ENCODE assay signal across 21 cellular contexts in genomic region chrX:137549846-137550534, GRCh38. TPM values are rescaled to one million over a fixed set of nuclear protein-coding genes. Genes with fewer than 3 reads are reported as not detected.
DNase-seq lines count a peak whose midpoint lies in the region; ATAC-seq and TF ChIP-seq lines count a peak whose summit lies in the region.
"Had no signal": no experiment of that assay in that cellular context is flagged by ENCODE, and none has a peak within 500 bp of the region (broad histone marks: within the 10 kb centered on the region; RNA-seq: fewer than 3 reads in every experiment).

No MANE protein-coding gene starts in this region.

- H3K9me3 ChIP-seq in right cardiac atrium (ENCODE audit: control insufficient read depth, low read length) (no peaks in the 10 kb centered on the region), thoracic aorta (no peaks in the 10 kb centered on the region), spleen (no peaks in the 10 kb centered on the region)
- H3K9me3 ChIP-seq in naive thymus-derived CD4-positive, alpha-beta T cell (ENCODE audit: control insufficient read depth in 2 of 3, low read length in 3 of 3), result no peaks in the 10 kb centered on the region
- H3K9me3 ChIP-seq: esophagus squamous epithelium, lower lobe of right lung, neutrophil, uterus had no signal

- WGBS in right cardiac atrium, result 3% methylated on average over 48 of the region's 48 CpGs
- WGBS in spleen, 5 donors, result 3 to 41% (median 25%) methylated on average over 26 to 48 of the region's 48 CpGs

- H3K4me1 ChIP-seq in right cardiac atrium (ENCODE audit: control insufficient read depth, insufficient read depth, low read length) (no peaks in the 10 kb centered on the region), thoracic aorta (ENCODE audit: control insufficient read depth in 1 of 2, low read depth in 2 of 2) (no peaks in the 10 kb centered on the region), spleen (peaks cover 0 to 8% (median 2%) of the 10 kb centered on the region in 6 donors)
- H3K4me1 ChIP-seq in naive thymus-derived CD4-positive, alpha-beta T cell (ENCODE audit: control insufficient read depth in 2 of 2, insufficient read depth in 2 of 2, low read length in 2 of 2), result no peaks in the 10 kb centered on the region
- H3K4me1 ChIP-seq: lower lobe of right lung, uterus had no signal

- H3K27ac Mint-ChIP-seq in naive thymus-derived CD4-positive, alpha-beta T cell, result peak overlapping the region in 1 of 9 donors; percentile 46
- H3K27ac Mint-ChIP-seq: activated B cell treated with CpG ODN at 0.5 μM for 24 hours; activated naive CD8-positive, alpha-beta T cell treated with anti-CD3 and anti-CD28 coated beads, Interleukin-2, amount 50 U/mL, for 24 hours had no signal

- H3K4me3 Mint-ChIP-seq in naive thymus-derived CD4-positive, alpha-beta T cell, result peak overlapping the region in 8 of 10 donors; percentile 10 to 75 (median 60)
- H3K4me3 Mint-ChIP-seq: activated B cell treated with CpG ODN at 0.5 μM for 24 hours; activated naive CD8-positive, alpha-beta T cell treated with anti-CD3 and anti-CD28 coated beads, Interleukin-2, amount 50 U/mL, for 24 hours had no signal

- TF ChIP-seq CTCF in coronary artery (IDR thresholded peaks at IDR 0.05) (no peak), thoracic aorta (IDR thresholded peaks at IDR 0.05) (no peak), spleen (IDR thresholded peaks at IDR 0.05 in 8 of 11, conservative IDR thresholded peaks at IDR 0.05 in 3 of 11) (no peak)

- no peak for ATAC-seq in right cardiac atrium
- no peak for ATAC-seq in naive thymus-derived CD4-positive, alpha-beta T cell
- ATAC-seq in thoracic aorta (ENCODE audit: insufficient number of reproducible peaks, low FRiP score, low read depth), result no peak
- no peak for ATAC-seq in HG03039 (IDR thresholded peaks at IDR 0.05; ENCODE audit: unreplicated experiment)
- ATAC-seq: activated naive CD8-positive, alpha-beta T cell treated with anti-CD3 and anti-CD28 coated beads, Interleukin-2, amount 50 U/mL, for 24 hours; lower lobe of right lung had no signal

- peaks cover 0 to 17% (median 14%) of the 10 kb centered on the region in 7 donors for H3K4me1 Mint-ChIP-seq in naive thymus-derived CD4-positive, alpha-beta T cell
- H3K4me1 Mint-ChIP-seq: activated B cell treated with CpG ODN at 0.5 μM for 24 hours had no signal

- CTCF ChIA-PET in naive thymus-derived CD4-positive, alpha-beta T cell (lab: Charles Lee), result no interaction called here

- H3K27me3 Mint-ChIP-seq in naive thymus-derived CD4-positive, alpha-beta T cell, result peaks cover 24 to 53% (median 47%) of the 10 kb centered on the region in 5 donors

- no peaks in the 10 kb centered on the region for H3K36me3 Mint-ChIP-seq in naive thymus-derived CD4-positive, alpha-beta T cell

- H3K27ac ChIP-seq in right cardiac atrium (ENCODE audit: low read length), result no peak overlapping the region
- H3K27ac ChIP-seq in coronary artery, result no peak overlapping the region
- H3K27ac ChIP-seq in naive thymus-derived CD4-positive, alpha-beta T cell (ENCODE audit: low read depth, low read length), result no peak overlapping the region
- no peak overlapping the region for H3K27ac ChIP-seq in thoracic aorta
- no peak overlapping the region for H3K27ac ChIP-seq in spleen
- H3K27ac ChIP-seq: esophagus squamous epithelium, lower lobe of right lung, neutrophil, skin epidermis, uterus had no signal

- DNase-seq in right cardiac atrium, result no peak
- DNase-seq in cardiac septum (ENCODE audit: low spot score), result no peak
- no peak for DNase-seq in coronary artery (ENCODE audit: low spot score)
- DNase-seq in naive thymus-derived CD4-positive, alpha-beta T cell, result no peak
- no peak for DNase-seq in thoracic aorta (ENCODE audit: low spot score)
- no peak for DNase-seq in spleen
- DNase-seq in GOT3 (lab: John Stamatoyannopoulos, UW), result no peak
- DNase-seq: activated B cell treated with CpG ODN at 0.5 μM for 24 hours; activated CD8-positive, alpha-beta memory T cell treated with anti-CD3 and anti-CD28 coated beads, Interleukin-2, amount 50 U/mL, for 4 hours; activated naive CD8-positive, alpha-beta T cell treated with anti-CD3 and anti-CD28 coated beads, Interleukin-2, amount 50 U/mL, for 24 hours; esophagus squamous epithelium; lower lobe of right lung; NCI-H1930; stimulated activated naive CD4-positive, alpha-beta T cell; uterus had no signal

- H3K36me3 ChIP-seq in naive thymus-derived CD4-positive, alpha-beta T cell (ENCODE audit: control insufficient read depth in 2 of 3, insufficient read depth in 3 of 3, low read length in 3 of 3), result no peaks in the 10 kb centered on the region
- no peaks in the 10 kb centered on the region for H3K36me3 ChIP-seq in thoracic aorta
- H3K36me3 ChIP-seq in spleen, result no peaks in the 10 kb centered on the region
- H3K36me3 ChIP-seq: esophagus squamous epithelium, lower lobe of right lung, neutrophil, uterus had no signal

- no peak for TF ChIP-seq POLR2A in spleen (IDR thresholded peaks at IDR 0.05)

- peaks cover 0 to 2% (median 0%) of the 10 kb centered on the region in 11 donors for H3K9me3 Mint-ChIP-seq in naive thymus-derived CD4-positive, alpha-beta T cell
- H3K9me3 Mint-ChIP-seq: activated B cell treated with CpG ODN at 0.5 μM for 24 hours; activated naive CD8-positive, alpha-beta T cell treated with anti-CD3 and anti-CD28 coated beads, Interleukin-2, amount 50 U/mL, for 24 hours had no signal

- intact Hi-C loops in right cardiac atrium (cut with DNase I), result no loop called here
- intact Hi-C loops in cardiac septum (cut with DNase I), result no loop called here
- intact Hi-C loops in naive thymus-derived CD4-positive, alpha-beta T cell (cut with micrococcal nuclease), result loop anchor here in 1 of 2 donors (2.0 kb wide), 1 partner anchor 13 kb away; no protein-coding TSS in a partner anchor
- intact Hi-C loops in spleen (cut with DNase I; ENCODE audit: low total_unique reads), result no loop called here

- H3K27me3 ChIP-seq in right cardiac atrium (ENCODE audit: control insufficient read depth, insufficient read depth), result no peaks in the 10 kb centered on the region
- H3K27me3 ChIP-seq in naive thymus-derived CD4-positive, alpha-beta T cell (ENCODE audit: control insufficient read depth in 2 of 2, insufficient read depth in 2 of 2, low read length in 2 of 2), result no peaks in the 10 kb centered on the region
- H3K27me3 ChIP-seq in thoracic aorta (replicated peaks; ENCODE audit: insufficient read depth), result no peaks in the 10 kb centered on the region
- H3K27me3 ChIP-seq in spleen (replicated peaks in 1 of 7), result peaks cover 4 to 85% (median 54%) of the 10 kb centered on the region in 7 donors

- H3K4me3 ChIP-seq in right cardiac atrium (ENCODE audit: low read length), result peak overlapping the region; percentile 22
- peak overlapping the region; percentile 47 for H3K4me3 ChIP-seq in coronary artery
- no peak overlapping the region for H3K4me3 ChIP-seq in naive thymus-derived CD4-positive, alpha-beta T cell (ENCODE audit: low read length)
- peak overlapping the region; percentile 54 for H3K4me3 ChIP-seq in thoracic aorta
- H3K4me3 ChIP-seq in spleen, result peak overlapping the region in 1 of 8 donors; percentile 13
- H3K4me3 ChIP-seq: lower lobe of right lung, skin epidermis, uterus had no signal

- POLR2A ChIA-PET in naive thymus-derived CD4-positive, alpha-beta T cell (lab: Charles Lee), result no interaction called here

RNA-seq across cellular contexts. Expression of gene ZIC3, which starts 15.9 kb away (rescaled TPM):
- total RNA-seq in right cardiac atrium (not detected), cardiac septum (not detected), thoracic aorta (not detected), spleen (not detected)
- polyA plus RNA-seq in right cardiac atrium (not detected), spleen (not detected)
- not detected for total RNA-seq in naive thymus-derived CD4-positive, alpha-beta T cell
- polyA plus RNA-seq in naive thymus-derived CD4-positive, alpha-beta T cell, result not detected
- total RNA-seq: activated B cell treated with CpG ODN at 0.5 μM for 24 hours, esophagus squamous epithelium, HT1080, lower lobe of right lung, M059J, RPMI7951, uterus had no signal
